Comparison of ENCODE assay signal across 10 cellular contexts in the genomic region with DNA sequence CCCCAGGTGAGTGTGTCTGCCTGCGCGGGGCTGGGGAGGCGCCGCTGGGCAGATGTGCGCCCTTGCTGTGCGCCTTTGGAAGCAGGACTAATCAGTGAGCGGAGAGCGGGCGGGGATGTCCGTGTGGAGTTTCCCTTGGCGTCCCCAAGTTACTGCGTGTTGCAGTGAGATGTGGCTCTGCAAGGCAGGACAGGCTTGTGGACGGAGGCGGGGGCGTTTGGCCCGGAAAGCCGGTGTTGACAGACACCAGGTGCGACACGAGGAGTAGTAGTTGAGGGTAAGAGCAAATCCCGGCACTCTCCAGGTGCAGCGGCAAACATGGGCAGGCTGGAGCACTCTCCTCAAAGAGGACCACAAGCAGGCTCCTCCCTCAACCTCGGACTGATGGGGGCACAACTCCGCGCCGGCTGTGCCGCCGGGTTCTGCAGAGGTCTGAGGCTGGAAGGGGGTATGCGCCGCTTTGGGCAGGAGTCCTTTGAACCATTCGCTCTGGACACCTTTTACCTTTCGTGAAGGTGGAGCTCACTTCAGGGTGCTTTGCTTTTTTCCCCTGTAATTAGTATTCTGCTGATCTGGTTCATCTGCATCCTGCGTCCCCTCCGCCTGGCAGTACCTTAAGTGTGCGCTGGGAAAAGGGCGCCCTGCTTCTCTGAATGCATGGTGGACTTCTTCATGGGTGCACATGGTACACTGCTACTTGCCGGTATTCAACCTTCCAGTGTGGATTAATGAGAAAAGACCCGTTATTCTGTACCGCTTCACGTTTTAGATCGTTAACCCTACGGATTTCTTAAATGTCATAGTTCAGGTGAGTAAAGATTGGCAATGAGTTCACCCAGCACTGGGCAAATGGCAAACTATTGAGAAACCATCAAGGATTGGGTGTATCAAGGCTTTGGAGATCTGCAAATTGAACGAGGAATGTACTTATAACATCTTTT. TPM values are rescaled to one million over a fixed set of nuclear protein-coding genes. Genes with fewer than 3 reads are reported as not detected.
DNase-seq lines count a peak whose midpoint lies in the region; FAIRE-seq and TF ChIP-seq lines count a peak whose summit lies in the region.
"Had no signal": no experiment of that assay in that cellular context is flagged by ENCODE, and none has a peak within 500 bp of the region (broad histone marks: within the 10 kb centered on the region; RNA-seq: fewer than 3 reads in every experiment).

No MANE protein-coding gene starts in this region.

- no peak overlapping the region for H2AK5ac ChIP-seq in H1 (ENCODE audit: low read depth, low read length)

- H3K27me3 Mint-ChIP-seq in activated CD4-positive, alpha-beta T cell treated with anti-CD3 and anti-CD28 coated beads, Interleukin-2, amount 10 ng/mL, durations not matched to agents 7 days and 5 days, result peaks cover 10% of the 10 kb centered on the region

- no peak overlapping the region for H4K5ac ChIP-seq in H1 (ENCODE audit: insufficient read length, low read depth, low read length)

- H2BK20ac ChIP-seq in H1 (ENCODE audit: low read length), result no peak overlapping the region

- H3K36me3 ChIP-seq in H1 (ENCODE audit: control insufficient read depth in 2 of 4, insufficient read depth in 4 of 4, low read length in 3 of 4) (no peaks in the 10 kb centered on the region), osteoblast (ENCODE audit: insufficient read depth, low read length) (no peaks in the 10 kb centered on the region), MM.1S (replicated peaks; ENCODE audit: insufficient read depth, low read length) (no peaks in the 10 kb centered on the region)

- no peak for TF ChIP-seq POLR2A in H1 (IDR thresholded peaks at IDR 0.05; ENCODE audit: control extremely low read depth in 1 of 2, low read depth in 2 of 2, low read length in 2 of 2)

- H4K8ac ChIP-seq in H1 (ENCODE audit: extremely low read depth, insufficient read depth, low read length), result peak overlapping the region; percentile 53; the same call in 1 of the 2 replicates

- no peak overlapping the region for H3K4ac ChIP-seq in H1 (replicated peaks; ENCODE audit: insufficient read length, low read depth, low read length)

- CTCF ChIA-PET in H1 (lab: Charles Lee; ENCODE audit: partially characterized antibody), result interaction anchor here (0.9 to 2.1 kb wide), 6 partner anchors 21 to 67 kb away, joined by 3 to 7 read pairs (median 3); no protein-coding TSS in a partner anchor
- CTCF ChIA-PET in activated CD4-positive, alpha-beta T cell treated with anti-CD3 and anti-CD28 coated beads, Interleukin-2, amount 10 ng/mL, durations not matched to agents 7 days and 5 days (lab: Charles Lee), result interaction anchor here (0.6 kb wide), 1 partner anchor 1255 kb away, joined by 3 read pairs; no protein-coding TSS in a partner anchor

- 7% methylated on average over 41 of the region's 42 CpGs; no CpG with 5 or more reads in 1 of the 2 experiments for WGBS in H1 (ENCODE audit: extremely low coverage in 1 of 2, insufficient coverage in 1 of 2, insufficient read length in 1 of 2, insufficient replicate concordance in 2 of 2, low coverage in 1 of 2, low lambda C conversion rate in 2 of 2, missing lambda C conversion rate in 1 of 2), 2 experiments

- H3K27ac ChIP-seq in H1 (ENCODE audit: low read depth, low read length), result no peak overlapping the region
- H3K27ac ChIP-seq in osteoblast (ENCODE audit: low read depth, low read length), result no peak overlapping the region
- H3K27ac ChIP-seq in MM.1S (ENCODE audit: low read length), result no peak overlapping the region
- H3K27ac ChIP-seq: KMS-11 had no signal

- H2BK12ac ChIP-seq in H1 (ENCODE audit: low read depth, low read length), result no peak overlapping the region

- H4K20me1 ChIP-seq in H1 (replicated peaks in 1 of 2; ENCODE audit: control insufficient read depth in 1 of 2, insufficient read depth in 2 of 2, low read length in 2 of 2) (no peaks in the 10 kb centered on the region), osteoblast (ENCODE audit: insufficient read depth, low read length) (no peaks in the 10 kb centered on the region), MM.1S (ENCODE audit: insufficient read depth, low read length) (no peaks in the 10 kb centered on the region)

- no peak overlapping the region for H2BK120ac ChIP-seq in H1 (replicated peaks; ENCODE audit: low read depth, low read length)

- H3K4me3 ChIP-seq in H1 (ENCODE audit: extremely low read depth in 1 of 4, insufficient read depth in 2 of 4, low read depth in 3 of 4, low read length in 4 of 4) (peak overlapping the region; percentile 36 to 91 (median 63)), osteoblast (ENCODE audit: insufficient read depth, low read length) (no peak overlapping the region), MM.1S (ENCODE audit: low read length) (no peak overlapping the region)

- FAIRE-seq in H1 (lab: Jason Lieb, UNC), result no peak

- TF ChIP-seq EP300 in H1 (IDR thresholded peaks at IDR 0.05; ENCODE audit: borderline replicate concordance in 1 of 2, low read depth in 2 of 2, low read length in 2 of 2), result no peak

- no peak overlapping the region for H3K56ac ChIP-seq in H1 (replicated peaks; ENCODE audit: insufficient read length, low read depth, low read length)

- H3K9ac ChIP-seq in H1 (replicated peaks in 1 of 4; ENCODE audit: extremely low read depth in 1 of 4, low read depth in 3 of 4, low read length in 3 of 4), result peak overlapping the region in 1 of 4 experiments; percentile 28; a peak in 1 of 7 replicates
- H3K9ac ChIP-seq in MM.1S (ENCODE audit: low read length), result no peak overlapping the region
- H3K9ac ChIP-seq: KMS-11 had no signal

- H4K91ac ChIP-seq in H1 (replicated peaks; ENCODE audit: insufficient read length, low read length), result no peak overlapping the region

- peak overlapping the region; percentile 98 for H2AFZ ChIP-seq in H1 (ENCODE audit: low read length)
- H2AFZ ChIP-seq in osteoblast (ENCODE audit: low read length), result no peak overlapping the region
- H2AFZ ChIP-seq in MM.1S (ENCODE audit: low read length), result no peak overlapping the region

- H3K79me2 ChIP-seq in H1 (ENCODE audit: control insufficient read depth in 1 of 2, insufficient read depth in 2 of 2, low read length in 2 of 2) (no peaks in the 10 kb centered on the region), osteoblast (ENCODE audit: insufficient read depth, low read length) (no peaks in the 10 kb centered on the region), MM.1S (ENCODE audit: low read length) (no peaks in the 10 kb centered on the region)

- H3K4me1 ChIP-seq in H1 (replicated peaks in 1 of 4; ENCODE audit: control insufficient read depth in 3 of 4, insufficient read depth in 4 of 4, low read length in 3 of 4) (peaks cover 0 to 9% (median 3%) of the 10 kb centered on the region in 4 experiments; a peak in 4 of 7 replicates), osteoblast (ENCODE audit: insufficient read depth, low read length) (no peaks in the 10 kb centered on the region), MM.1S (ENCODE audit: low read length) (no peaks in the 10 kb centered on the region)

- H3K27me3 ChIP-seq in H1 (replicated peaks in 1 of 4; ENCODE audit: control insufficient read depth in 3 of 4, extremely low read depth in 1 of 4, insufficient read depth in 3 of 4, low read length in 3 of 4) (peaks cover 9 to 28% (median 14%) of the 10 kb centered on the region in 4 experiments), osteoblast (ENCODE audit: insufficient read depth, low read length) (no peaks in the 10 kb centered on the region), MM.1S (replicated peaks; ENCODE audit: insufficient read depth, low read length) (no peaks in the 10 kb centered on the region)

- no peak overlapping the region for H3K23ac ChIP-seq in H1 (ENCODE audit: insufficient read length)

- H3K9me3 ChIP-seq in H1 (ENCODE audit: insufficient read depth in 2 of 2, low read depth in 1 of 2, low read length in 1 of 2) (no peaks in the 10 kb centered on the region), osteoblast (ENCODE audit: low read depth, low read length) (no peaks in the 10 kb centered on the region), MM.1S (replicated peaks; ENCODE audit: insufficient read depth, low read length) (no peaks in the 10 kb centered on the region)

- no peaks in the 10 kb centered on the region for H3K36me3 Mint-ChIP-seq in activated CD4-positive, alpha-beta T cell treated with anti-CD3 and anti-CD28 coated beads, Interleukin-2, amount 10 ng/mL, durations not matched to agents 7 days and 5 days (ENCODE audit: low read depth)

- H3K79me1 ChIP-seq in H1 (ENCODE audit: low read depth, low read length), result no peaks in the 10 kb centered on the region

- H3K9me3 Mint-ChIP-seq in activated CD4-positive, alpha-beta T cell treated with anti-CD3 and anti-CD28 coated beads, Interleukin-2, amount 10 ng/mL, durations not matched to agents 7 days and 5 days, result no peaks in the 10 kb centered on the region

- H3K4me1 Mint-ChIP-seq in activated CD4-positive, alpha-beta T cell treated with anti-CD3 and anti-CD28 coated beads, Interleukin-2, amount 10 ng/mL, durations not matched to agents 7 days and 5 days, result no peaks in the 10 kb centered on the region

- H3K4me2 ChIP-seq in H1 (ENCODE audit: insufficient read depth in 1 of 2, low read depth in 2 of 2, low read length in 2 of 2), result peak overlapping the region; percentile 64 to 98
- no peak overlapping the region for H3K4me2 ChIP-seq in osteoblast (ENCODE audit: insufficient read depth, low read length)
- H3K4me2 ChIP-seq in MM.1S (ENCODE audit: low read depth, low read length), result no peak overlapping the region

- H3K18ac ChIP-seq in H1 (ENCODE audit: extremely low read depth, low read length), result no peak overlapping the region; the same call in 1 of the 2 replicates

- POLR2A ChIA-PET in H1 (lab: Charles Lee; ENCODE audit: partially characterized antibody), result interaction anchor here (1.0 kb wide), 1 partner anchor 26 kb away, joined by 4 read pairs; no protein-coding TSS in a partner anchor
- POLR2A ChIA-PET in activated CD4-positive, alpha-beta T cell treated with anti-CD3 and anti-CD28 coated beads, Interleukin-2, amount 10 ng/mL, durations not matched to agents 7 days and 5 days (lab: Charles Lee), result no interaction called here

- DNase-seq in DMS53 treated with DMSO at 0.1 percent for 48 hours (lab: John Stamatoyannopoulos, UW; ENCODE audit: unreplicated experiment), result peak; percentile 90
- peak; percentile 82 for DNase-seq in NCI-H2171 treated with DMSO at 0.1 percent for 48 hours (lab: John Stamatoyannopoulos, UW)
- DNase-seq in H1 (ENCODE audit: low read depth in 1 of 2, low spot score in 2 of 2), result no peak
- peak; percentile 55 for DNase-seq in osteoblast (ENCODE audit: insufficient read length, low spot score, missing footprints)
- DNase-seq in stimulated activated CD8-positive, alpha-beta memory T cell treated with anti-CD3 and anti-CD28 coated beads, Interleukin-4, amount 100 ng/mL, for 48 hours, result no peak
- DNase-seq in activated effector memory CD4-positive, alpha-beta T cell treated with anti-CD3 and anti-CD28 coated beads, Interleukin-2, amount 50 U/mL, for 16 hours, result no peak
- no peak for DNase-seq in activated CD4-positive, alpha-beta T cell treated with anti-CD3 and anti-CD28 coated beads, Interleukin-2, amount 10 ng/mL, durations not matched to agents 7 days and 5 days
- no peak for DNase-seq in MM.1S
- DNase-seq: activated T-cell treated with anti-CD3 and anti-CD28 coated beads, Interleukin-2, amount 50 U/mL, for 72 hours had no signal

- no peak for TF ChIP-seq RAD21 in H1 (IDR thresholded peaks at IDR 0.05 in 1 of 2, conservative IDR thresholded peaks at IDR 0.05 in 1 of 2; ENCODE audit: low read depth in 2 of 2, low read length in 2 of 2)

- no peak overlapping the region for H3K27ac Mint-ChIP-seq in activated CD4-positive, alpha-beta T cell treated with anti-CD3 and anti-CD28 coated beads, Interleukin-2, amount 10 ng/mL, durations not matched to agents 7 days and 5 days
- H3K27ac Mint-ChIP-seq: activated T-cell treated with anti-CD3 and anti-CD28 coated beads, Interleukin-2, amount 50 U/mL, for 72 hours had no signal

- H3K9me2 ChIP-seq in MM.1S (replicated peaks; ENCODE audit: insufficient read depth, low read length), result no peaks in the 10 kb centered on the region

- H2BK5ac ChIP-seq in H1 (ENCODE audit: low read depth, low read length), result no peak overlapping the region

- H3F3A ChIP-seq in MM.1S (ENCODE audit: insufficient read depth, low read length), result no peaks in the 10 kb centered on the region

- no peak overlapping the region for H3K14ac ChIP-seq in H1 (ENCODE audit: insufficient read length)

- H3K23me2 ChIP-seq in H1 (ENCODE audit: low read depth, low read length), result peaks cover 11% of the 10 kb centered on the region; the same call in 1 of the 2 replicates

- H3K4me3 Mint-ChIP-seq in activated CD4-positive, alpha-beta T cell treated with anti-CD3 and anti-CD28 coated beads, Interleukin-2, amount 10 ng/mL, durations not matched to agents 7 days and 5 days, result no peak overlapping the region
- H3K4me3 Mint-ChIP-seq: activated T-cell treated with anti-CD3 and anti-CD28 coated beads, Interleukin-2, amount 50 U/mL, for 72 hours had no signal

- peak in 1 of 3 experiments; percentile 2; a peak in 1 of 4 replicates for TF ChIP-seq CTCF in H1 (IDR thresholded peaks at IDR 0.05; ENCODE audit: control extremely low read depth in 1 of 3, insufficient read depth in 1 of 3, low read depth in 1 of 3, low read length in 3 of 3)
- no peak for TF ChIP-seq CTCF in osteoblast (IDR thresholded peaks at IDR 0.05; ENCODE audit: extremely low read depth, low read depth, low read length)
- no peak for TF ChIP-seq CTCF in MM.1S (IDR thresholded peaks at IDR 0.05; ENCODE audit: low read length)

- H2BK15ac ChIP-seq in H1 (ENCODE audit: low read length), result no peak overlapping the region

RNA-seq across cellular contexts. Expression of a gene that starts 0.6 kb away (rescaled TPM):
- total RNA-seq in H1 (2021; fragmentation: NEBNext Ultra II Directional; extraction: Animal tissue kit (Norgen Biotek cat#: 25700)), result 1.3 and 1.5 TPM in 2 replicates
- polyA plus RNA-seq in H1 (2011; rRNA removed), result 0.67 and 1.00 TPM in 2 replicates
- 1.0 TPM for polyA plus RNA-seq in H1 (2011; cell fraction: cytosol; rRNA removed)
- 1.2 TPM for polyA plus RNA-seq in H1 (2011; cell fraction: nucleus; rRNA removed)
- 0.74 to 1.2 TPM (median 0.91 TPM) in 4 replicates for polyA plus RNA-seq in H1 (2012, experiment 1 of 2)
- polyA plus RNA-seq in H1 (2012, experiment 2 of 2), result 0.39 TPM
- polyA plus RNA-seq in H1 (2013, experiment 1 of 2), result 0.65 TPM
- polyA plus RNA-seq in H1 (2013, experiment 2 of 2), result 0.87 TPM
- 3.0 and 4.9 TPM in 2 replicates for polyA minus RNA-seq in H1 (2011; rRNA and poly(A)+ RNA removed)
- polyA minus RNA-seq in H1 (2011; cell fraction: cytosol; rRNA and poly(A)+ RNA removed), result 1.5 TPM
- 3.5 TPM for polyA minus RNA-seq in H1 (2011; cell fraction: nucleus; rRNA and poly(A)+ RNA removed)
- total RNA-seq in osteoblast, result not detected in 2 replicates
- not detected for total RNA-seq in activated CD4-positive, alpha-beta T cell treated with anti-CD3 and anti-CD28 coated beads, Interleukin-2, amount 10 ng/mL, durations not matched to agents 7 days and 5 days
- total RNA-seq: activated T-cell treated with anti-CD3 and anti-CD28 coated beads, Interleukin-2, amount 50 U/mL, for 72 hours had no signal

Comparison
In these comparisons a context has a peak if more than half of its experiments do, and no peak if none do; other contexts are left out.
1. DNase-seq: peak in DMS53 treated with DMSO at 0.1 percent for 48 hours (single experiment), NCI-H2171 treated with DMSO at 0.1 percent for 48 hours (single experiment) and osteoblast (single experiment); none in H1 (0 of 2), stimulated activated CD8-positive, alpha-beta memory T cell treated with anti-CD3 and anti-CD28 coated beads, Interleukin-4, amount 100 ng/mL, for 48 hours (single experiment), activated effector memory CD4-positive, alpha-beta T cell treated with anti-CD3 and anti-CD28 coated beads, Interleukin-2, amount 50 U/mL, for 16 hours (single experiment), activated CD4-positive, alpha-beta T cell treated with anti-CD3 and anti-CD28 coated beads, Interleukin-2, amount 10 ng/mL, durations not matched to agents 7 days and 5 days (single experiment) and MM.1S (single experiment).
2. H3K4me2 ChIP-seq: peak in H1 (2 of 2); none in osteoblast (single experiment) and MM.1S (single experiment).
3. H3K4me3 ChIP-seq: peak in H1 (4 of 4); none in osteoblast (single experiment) and MM.1S (single experiment).